ENCODE assay signal across 8 cellular contexts in the genomic region with DNA sequence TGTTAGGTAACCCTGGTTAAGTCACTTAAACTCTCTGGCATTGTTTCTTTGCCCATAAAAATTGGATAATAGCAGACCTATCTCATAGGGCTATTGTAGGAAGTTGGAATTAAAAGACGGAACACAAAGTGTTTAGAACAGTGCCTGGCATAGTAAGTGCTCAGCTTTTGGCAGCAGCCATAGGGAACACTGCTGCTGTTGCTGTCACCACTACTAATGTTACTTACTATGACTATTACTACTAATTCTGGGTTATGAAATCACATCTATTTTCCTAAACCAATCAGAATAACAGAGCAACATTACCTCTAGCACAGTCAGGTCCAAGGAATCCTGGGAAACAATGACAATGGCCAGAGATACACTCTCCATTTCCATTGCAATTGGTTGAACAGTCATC.
"Had no signal": no experiment of that assay in that cellular context is flagged by ENCODE, and none has a peak within 500 bp of the region (broad histone marks: within the 10 kb centered on the region; RNA-seq: fewer than 3 reads in every experiment).

No MANE protein-coding gene starts in this region.

- H3K4me3 ChIP-seq: GM12878 had no signal

- ATAC-seq: GM12878 had no signal

- DNase-seq: GDM1, GF-D8 had no signal

- FAIRE-seq: G401.6, GM12878, GM12891, GM12892, GM18507, GM19239 had no signal
